In the genomic region with DNA sequence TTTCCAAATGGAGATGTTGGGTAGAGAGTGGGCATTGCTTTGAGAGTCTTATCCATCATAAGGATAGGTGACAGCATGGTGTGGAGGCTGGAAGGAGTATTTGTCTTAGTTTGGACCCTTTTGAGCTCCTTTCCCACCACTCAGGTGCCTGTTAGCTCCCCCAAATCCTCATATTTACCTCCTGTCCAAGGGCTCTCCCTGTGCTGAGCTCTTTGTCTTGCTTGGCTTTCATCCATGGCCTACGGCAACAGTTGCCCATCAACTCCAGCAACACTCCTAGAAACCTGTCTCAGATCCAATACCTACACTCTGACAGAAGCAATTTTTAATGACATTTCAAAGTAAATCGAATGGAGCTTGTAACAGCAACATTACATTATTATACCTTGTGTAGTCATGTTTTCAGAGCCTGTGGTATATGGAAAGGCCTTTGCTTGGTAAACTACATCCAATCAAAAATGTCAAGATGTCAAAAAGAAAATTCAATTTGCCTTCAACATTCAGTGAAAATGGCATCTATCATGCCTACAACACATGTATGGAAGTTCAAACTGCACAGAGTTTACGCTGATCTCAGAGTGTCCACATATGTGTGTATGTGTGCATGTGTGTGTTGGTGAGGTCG, we compare ENCODE assay signal across 30 cellular contexts.
"Had no signal": no experiment of that assay in that cellular context is flagged by ENCODE, and none has a peak within 500 bp of the region (broad histone marks: within the 10 kb centered on the region; RNA-seq: fewer than 3 reads in every experiment).

No MANE protein-coding gene starts in this region.

- H3K9me3 ChIP-seq: MG63, SJCRH30 had no signal

- H3K36me3 ChIP-seq: MG63, SJCRH30 had no signal

- H3K27me3 ChIP-seq: MG63, SJCRH30 had no signal

- H3K4me3 ChIP-seq: MG63, PC-9, SJCRH30, SK-N-MC had no signal

- H3K27ac ChIP-seq: KMS-11, PC-9, RWPE1, SJCRH30, SK-N-MC had no signal

- H3K4me2 ChIP-seq: KMS-11, PC-9 had no signal

- DNase-seq: Karpas-422, KBM-7, MG63, MV-4-11, NCI-H1092, NCI-H1105, NCI-H1417 treated with DMSO at 0.1 percent for 48 hours, NCI-H1436 treated with DMSO at 0.1 percent for 48 hours, NCI-H1694 treated with DMSO at 0.1 percent for 48 hours, NCI-H187 treated with DMSO at 0.1 percent for 48 hours, NCI-H2029, NCI-H2081, NCI-H2171 treated with DMSO at 0.1 percent for 48 hours, NCI-H2227 treated with DMSO at 0.1 percent for 48 hours, NCI-H345, NCI-H446, NCI-H510A treated with DMSO at 0.1 percent for 48 hours, NCI-H524 treated with DMSO at 0.1 percent for 48 hours, NCI-H526 treated with DMSO at 0.1 percent for 48 hours, NCI-H774, PC-9, SHP77, SIG-M5, SJCRH30 had no signal

- H3K4me1 ChIP-seq: SJCRH30 had no signal

- ATAC-seq: Panc1, Right ventricle myocardium inferior, SK-N-SH treated with all-trans-retinoic acid at 6 μM for 48 hours had no signal

- H3K9ac ChIP-seq: KMS-11 had no signal
